ENCODE assay signal across 20 cellular contexts in genomic region chr7:79291498-79291865, GRCh38.
DNase-seq lines count a peak whose midpoint lies in the region; ATAC-seq and TF ChIP-seq lines count a peak whose summit lies in the region.
"Had no signal": no experiment of that assay in that cellular context is flagged by ENCODE, and none has a peak within 500 bp of the region (broad histone marks: within the 10 kb centered on the region; RNA-seq: fewer than 3 reads in every experiment).

No MANE protein-coding gene starts in this region.

- H3K4me3 ChIP-seq in PC-3 (ENCODE audit: low read length) (0 out of 2 replicates have a peak overlapping the region, but pooled peaks have one; percentile 21), skeletal muscle satellite cell (ENCODE audit: low read length) (no peak overlapping the region), vagina (no peak overlapping the region)
- H3K4me3 ChIP-seq: MG63, Peyer's patch, SK-N-MC had no signal

- H3K9me3 ChIP-seq in PC-3 (ENCODE audit: low read length) (no peaks in the 10 kb centered on the region), skeletal muscle satellite cell (replicated peaks; ENCODE audit: low read length) (no peaks in the 10 kb centered on the region), vagina (no peaks in the 10 kb centered on the region)
- H3K9me3 ChIP-seq: MG63, Peyer's patch had no signal

- no TSS peak for BruUV-seq in PC-3 (replicated peaks; lab: Mats Ljungman, UMichigan)

- H3K4me2 ChIP-seq in PC-3 (ENCODE audit: low read length) (peak overlapping the region; percentile 69), skeletal muscle satellite cell (ENCODE audit: low read length) (peak overlapping the region; percentile 28)

- peak overlapping the region; percentile 47 for H3K9ac ChIP-seq in PC-3 (ENCODE audit: low read length)
- H3K9ac ChIP-seq in skeletal muscle satellite cell (ENCODE audit: low read depth, low read length) = no peak overlapping the region

- no peak for ATAC-seq in PC-3
- ATAC-seq in activated CD4-positive, CD25-positive, alpha-beta regulatory T cell treated with anti-CD3 and anti-CD28 coated beads, Interleukin-2, amount 50 U/mL, for 24 hours = no peak

- H3K4me1 ChIP-seq in PC-3 (ENCODE audit: insufficient read depth, low read length) (peaks cover 38% of the 10 kb centered on the region), skeletal muscle satellite cell (ENCODE audit: control insufficient read depth, insufficient read depth, low read length) (peaks cover 46% of the 10 kb centered on the region), vagina (no peaks in the 10 kb centered on the region)
- H3K4me1 ChIP-seq: Peyer's patch had no signal

- H3K36me3 ChIP-seq in PC-3 (ENCODE audit: low read depth, low read length) (no peaks in the 10 kb centered on the region), skeletal muscle satellite cell (ENCODE audit: insufficient read depth, low read length) (no peaks in the 10 kb centered on the region), vagina (no peaks in the 10 kb centered on the region)
- H3K36me3 ChIP-seq: MG63, Peyer's patch had no signal

- TF ChIP-seq POLR2A in vagina (IDR thresholded peaks at IDR 0.05) = no peak

- TF ChIP-seq CTCF in PC-3 (conservative IDR thresholded peaks at IDR 0.05; ENCODE audit: low read depth, low read length) (no peak), vagina (IDR thresholded peaks at IDR 0.05) (no peak)

- H3K79me2 ChIP-seq in PC-3 (ENCODE audit: low read length) = no peaks in the 10 kb centered on the region

- CTCF ChIA-PET in PC-3 (lab: Charles Lee) = no interaction called here

- H3K9me2 ChIP-seq in PC-3 (replicated peaks; ENCODE audit: low read length) = no peaks in the 10 kb centered on the region

- peaks cover 11% of the 10 kb centered on the region for H3F3A ChIP-seq in PC-3 (ENCODE audit: low read length, unreplicated experiment)

- no peaks in the 10 kb centered on the region for H3K27me3 ChIP-seq in PC-3 (ENCODE audit: low read length)
- H3K27me3 ChIP-seq in skeletal muscle satellite cell (ENCODE audit: control insufficient read depth, insufficient read depth, low read length) = no peaks in the 10 kb centered on the region
- H3K27me3 ChIP-seq in vagina = no peaks in the 10 kb centered on the region
- H3K27me3 ChIP-seq: MG63, Peyer's patch had no signal

- intact Hi-C loops in PC-3 (cut with micrococcal nuclease) (loop anchor here (5.0 to 10.0 kb wide), 4 partner anchors 143 to 723 kb away; no protein-coding TSS in a partner anchor), vagina (cut with DNase I) (no loop called here)

- no peaks in the 10 kb centered on the region for H4K20me1 ChIP-seq in PC-3 (ENCODE audit: low read length)

- H3K27ac ChIP-seq in PC-3 (ENCODE audit: low read length) (peak overlapping the region; percentile 92), epithelial cell of prostate (peak overlapping the region; percentile 79), vagina (no peak overlapping the region)
- H3K27ac ChIP-seq: Peyer's patch, SK-N-MC had no signal

- POLR2A ChIA-PET in PC-3 (lab: Charles Lee; ENCODE audit: unreplicated experiment) = no interaction called here

- H2AFZ ChIP-seq in PC-3 (ENCODE audit: low read length) = no peak overlapping the region

- DNase-seq in ELR (ENCODE audit: low read depth) (peak; percentile 40), PC-3 (peak; percentile 33), epithelial cell of prostate (ENCODE audit: low read depth, low spot score) (no peak), NCI-H748 (lab: John Stamatoyannopoulos, UW; ENCODE audit: unreplicated experiment) (no peak), vagina (ENCODE audit: extremely low spot score in 2 of 2) (no peak)
- DNase-seq: C1 segment of cervical spinal cord; CD4-positive, alpha-beta memory T cell; COR-L47; GF-D8; KBM-7; MG63; NCI-H2029; NCI-H446 treated with DMSO at 0.1 percent for 48 hours; NCI-H526 treated with DMSO at 0.1 percent for 48 hours; Peyer's patch; SIG-M5; SW 1271 had no signal

Comparison
In these comparisons a context has a peak if more than half of its experiments do, and no peak if none do; other contexts are left out.
1. DNase-seq: peak in ELR (single experiment) and PC-3 (single experiment); none in epithelial cell of prostate (single experiment), NCI-H748 (single experiment) and vagina (0 of 2).